Comparison of ENCODE assay signal across 1 cellular context in genomic region chr3:40386213-40386612, GRCh38.
TF ChIP-seq lines count a peak whose summit lies in the region.

No MANE protein-coding gene starts in this region.

TF ChIP-seq in H1, 55 proteins besides CTCF, POLR2A, EP300 and RAD21:
- TF ChIP-seq ATF3 (IDR thresholded peaks at IDR 0.05; ENCODE audit: insufficient read depth, low read depth, low read length) (no peak), CBX5 (IDR thresholded peaks at IDR 0.05; ENCODE audit: low read depth, low read length) (no peak), HDAC6 (IDR thresholded peaks at IDR 0.05; ENCODE audit: low read depth, low read length) (no peak), SP1 (IDR thresholded peaks at IDR 0.05; ENCODE audit: low read depth, low read length) (no peak), PHF8 (conservative IDR thresholded peaks at IDR 0.05; ENCODE audit: low read depth, low read length) (no peak), BACH1 (IDR thresholded peaks at IDR 0.05; ENCODE audit: low read length) (no peak), TAF1 (IDR thresholded peaks at IDR 0.05; ENCODE audit: low read depth, low read length) (no peak), JUN (IDR thresholded peaks at IDR 0.05; ENCODE audit: low read depth, low read length) (no peak)
